In genomic region chr2:240021488-240022104, GRCh38 we compare ENCODE assay signal across 8 cellular contexts. TPM values are rescaled to one million over a fixed set of nuclear protein-coding genes. Genes with fewer than 3 reads are reported as not detected.
A peak's percentile ranks its signal among the peaks of the same experiment; 100 is the strongest.
DNase-seq lines count a peak whose midpoint lies in the region; ATAC-seq, FAIRE-seq and TF ChIP-seq lines count a peak whose summit lies in the region.

No MANE protein-coding gene starts in this region.

- H3K27ac ChIP-seq in H1 (ENCODE audit: low read depth, low read length), result no peak overlapping the region

- H3K36me3 Mint-ChIP-seq in naive B cell, result peaks cover 8 to 28% of the 10 kb centered on the region in 2 donors
- H3K36me3 Mint-ChIP-seq in stimulated activated naive B cell treated with anti-CD40 and anti-IgM and Interleukin-4, amounts not matched to agents 10 μg/mL and 1 μg/mL and 100 μg/mL, for 72 hours, result peaks cover 32 to 34% of the 10 kb centered on the region in 2 donors

- no peak overlapping the region for H2AK5ac ChIP-seq in H1 (ENCODE audit: low read depth, low read length)

- peaks cover 28 to 44% (median 32%) of the 10 kb centered on the region in 3 donors for H3K4me1 Mint-ChIP-seq in naive B cell
- H3K4me1 Mint-ChIP-seq in stimulated activated naive B cell treated with anti-CD40 and anti-IgM and Interleukin-4, amounts not matched to agents 10 μg/mL and 1 μg/mL and 100 μg/mL, for 72 hours, result peaks cover 16 to 33% of the 10 kb centered on the region in 2 donors

- no peak overlapping the region for H2BK20ac ChIP-seq in H1 (ENCODE audit: low read length)

- H3K36me3 ChIP-seq in H1 (ENCODE audit: control insufficient read depth in 2 of 4, insufficient read depth in 4 of 4, low read length in 3 of 4), result peaks cover 19 to 32% (median 26%) of the 10 kb centered on the region in 4 experiments; a peak in 7 of 8 replicates

- no peak overlapping the region for H3K18ac ChIP-seq in H1 (ENCODE audit: extremely low read depth, low read length)

- H4K91ac ChIP-seq in H1 (replicated peaks; ENCODE audit: insufficient read length, low read length), result no peak overlapping the region

- POLR2A ChIA-PET in H1 (lab: Charles Lee; ENCODE audit: partially characterized antibody), result interaction anchor here (1.0 kb wide), 1 partner anchor 13 kb away, joined by 3 read pairs; no protein-coding TSS in a partner anchor

- H2BK15ac ChIP-seq in H1 (ENCODE audit: low read length), result no peak overlapping the region

- no peak for TF ChIP-seq EP300 in H1 (IDR thresholded peaks at IDR 0.05; ENCODE audit: borderline replicate concordance in 1 of 2, low read depth in 2 of 2, low read length in 2 of 2)

- no peak overlapping the region for H3K9ac ChIP-seq in H1 (replicated peaks in 1 of 4; ENCODE audit: extremely low read depth in 1 of 4, low read depth in 3 of 4, low read length in 3 of 4)

- peak overlapping the region in 1 of 8 donors; percentile 79 for H3K4me3 Mint-ChIP-seq in naive B cell
- H3K4me3 Mint-ChIP-seq in stimulated activated naive B cell treated with anti-CD40 and anti-IgM and Interleukin-4, amounts not matched to agents 10 μg/mL and 1 μg/mL and 100 μg/mL, for 72 hours, result no peak overlapping the region

- H3K4me2 ChIP-seq in H1 (ENCODE audit: insufficient read depth in 1 of 2, low read depth in 2 of 2, low read length in 2 of 2), result no peak overlapping the region

- peaks cover 16 to 37% of the 10 kb centered on the region in 2 experiments for H3K79me2 ChIP-seq in H1 (ENCODE audit: control insufficient read depth in 1 of 2, insufficient read depth in 2 of 2, low read length in 2 of 2)

- no peak overlapping the region for H4K8ac ChIP-seq in H1 (ENCODE audit: extremely low read depth, insufficient read depth, low read length)

- H3K27me3 Mint-ChIP-seq in naive B cell, result peaks cover 0 to 2% (median 0%) of the 10 kb centered on the region in 3 donors
- peaks cover 0 to 2% of the 10 kb centered on the region in 2 donors for H3K27me3 Mint-ChIP-seq in stimulated activated naive B cell treated with anti-CD40 and anti-IgM and Interleukin-4, amounts not matched to agents 10 μg/mL and 1 μg/mL and 100 μg/mL, for 72 hours

- no peaks in the 10 kb centered on the region for H3K9me3 Mint-ChIP-seq in naive B cell
- no peaks in the 10 kb centered on the region for H3K9me3 Mint-ChIP-seq in stimulated activated naive B cell treated with anti-CD40 and anti-IgM and Interleukin-4, amounts not matched to agents 10 μg/mL and 1 μg/mL and 100 μg/mL, for 72 hours

- no peaks in the 10 kb centered on the region for H3K9me3 ChIP-seq in H1 (ENCODE audit: insufficient read depth in 2 of 2, low read depth in 1 of 2, low read length in 1 of 2)

- H3K23ac ChIP-seq in H1 (ENCODE audit: insufficient read length), result no peak overlapping the region

- CTCF ChIA-PET in H1 (lab: Charles Lee; ENCODE audit: partially characterized antibody), result interaction anchor here (0.7 to 4.2 kb wide), 24 partner anchors 8 to 1884 kb away, joined by 3 to 50 read pairs (median 4); partner anchors contain the start of genes COPS9 and OR6B2

- H2AFZ ChIP-seq in H1 (ENCODE audit: low read length), result no peak overlapping the region

- TF ChIP-seq RAD21 in H1 (IDR thresholded peaks at IDR 0.05 in 1 of 2, conservative IDR thresholded peaks at IDR 0.05 in 1 of 2; ENCODE audit: low read depth in 2 of 2, low read length in 2 of 2), result peak; percentile 46 to 61; a peak in 3 of 4 replicates

- TF ChIP-seq POLR2A in H1 (IDR thresholded peaks at IDR 0.05; ENCODE audit: control extremely low read depth in 1 of 2, low read depth in 2 of 2, low read length in 2 of 2), result no peak

- H3K14ac ChIP-seq in H1 (ENCODE audit: insufficient read length), result no peak overlapping the region

- H4K5ac ChIP-seq in H1 (ENCODE audit: insufficient read length, low read depth, low read length), result no peak overlapping the region

- no peak overlapping the region for H2BK12ac ChIP-seq in H1 (ENCODE audit: low read depth, low read length)

- FAIRE-seq in GM18507 (lab: Jason Lieb, UNC) (no peak), H1 (lab: Jason Lieb, UNC) (no peak)

- H3K23me2 ChIP-seq in H1 (ENCODE audit: low read depth, low read length), result peaks cover 4% of the 10 kb centered on the region; the same call in 1 of the 2 replicates

- no peak overlapping the region for H3K27ac Mint-ChIP-seq in naive B cell
- H3K27ac Mint-ChIP-seq in stimulated activated naive B cell treated with anti-CD40 and anti-IgM and Interleukin-4, amounts not matched to agents 10 μg/mL and 1 μg/mL and 100 μg/mL, for 72 hours, result no peak overlapping the region

- no peak for ATAC-seq in naive B cell (ENCODE audit: low read depth in 2 of 2)
- peak; percentile 21 to 26 for ATAC-seq in stimulated activated naive B cell treated with anti-CD40 and anti-IgM and Interleukin-4, amounts not matched to agents 10 μg/mL and 1 μg/mL and 100 μg/mL, for 72 hours (replicated peaks)
- ATAC-seq in GM21381 (IDR thresholded peaks at IDR 0.05; ENCODE audit: unreplicated experiment), result no peak

- DNase-seq in ACHN (peak; percentile 78), GM18507 (ENCODE audit: extremely low spot score, insufficient read length, low read depth) (peak; percentile 43), NCI-H345 treated with DMSO at 0.1 percent for 48 hours (lab: John Stamatoyannopoulos, UW; ENCODE audit: unreplicated experiment) (peak; percentile 24), H1 (ENCODE audit: low read depth in 1 of 2, low spot score in 2 of 2) (peak; percentile 69 to 90), naive B cell (peak; percentile 49)
- peak; percentile 59 to 60 for DNase-seq in activated CD4-positive, alpha-beta T cell treated with anti-CD3 and anti-CD28 coated beads, Interleukin-2, amount 50 U/mL, for 4 hours
- DNase-seq in stimulated activated naive B cell treated with anti-CD40 and anti-IgM and Interleukin-4, amounts not matched to agents 10 μg/mL and 1 μg/mL and 100 μg/mL, for 72 hours, result peak; percentile 52

- H4K20me1 ChIP-seq in H1 (replicated peaks in 1 of 2; ENCODE audit: control insufficient read depth in 1 of 2, insufficient read depth in 2 of 2, low read length in 2 of 2), result peaks cover 11 to 16% of the 10 kb centered on the region in 2 experiments

- no peak overlapping the region for H3K4ac ChIP-seq in H1 (replicated peaks; ENCODE audit: insufficient read length, low read depth, low read length)

- peak; percentile 83 to 98 (median 90) for TF ChIP-seq CTCF in H1 (IDR thresholded peaks at IDR 0.05; ENCODE audit: control extremely low read depth in 1 of 3, insufficient read depth in 1 of 3, low read depth in 1 of 3, low read length in 3 of 3)

- in situ Hi-C loops in ACHN (cut with HindIII; ENCODE audit: low pct_ligation_motif_present, low pct_unique_long_range_greater_than_20kb, low sequenced_read_pairs), result no loop called here

- no peak overlapping the region; a peak in 1 of 8 replicates for H3K4me3 ChIP-seq in H1 (ENCODE audit: extremely low read depth in 1 of 4, insufficient read depth in 2 of 4, low read depth in 3 of 4, low read length in 4 of 4)

- H3K79me1 ChIP-seq in H1 (ENCODE audit: low read depth, low read length), result peaks cover 9% of the 10 kb centered on the region

- H2BK120ac ChIP-seq in H1 (replicated peaks; ENCODE audit: low read depth, low read length), result no peak overlapping the region

- H3K27me3 ChIP-seq in H1 (replicated peaks in 1 of 4; ENCODE audit: control insufficient read depth in 3 of 4, extremely low read depth in 1 of 4, insufficient read depth in 3 of 4, low read length in 3 of 4), result no peaks in the 10 kb centered on the region

- H2BK5ac ChIP-seq in H1 (ENCODE audit: low read depth, low read length), result no peak overlapping the region

- WGBS in H1 (ENCODE audit: extremely low coverage in 1 of 2, insufficient coverage in 1 of 2, insufficient read length in 1 of 2, insufficient replicate concordance in 2 of 2, low coverage in 1 of 2, low lambda C conversion rate in 2 of 2, missing lambda C conversion rate in 1 of 2), 2 experiments, result 60% methylated on average over 9 of the region's 9 CpGs; no CpG with 5 or more reads in 1 of the 2 experiments

- H3K56ac ChIP-seq in H1 (replicated peaks; ENCODE audit: insufficient read length, low read depth, low read length), result no peak overlapping the region

- H3K4me1 ChIP-seq in H1 (replicated peaks in 1 of 4; ENCODE audit: control insufficient read depth in 3 of 4, insufficient read depth in 4 of 4, low read length in 3 of 4), result 0 out of 7 replicates have a peak, but pooled peaks cover 0 to 6% (median 0%) of the 10 kb centered on the region in 4 experiments

RNA-seq across cellular contexts. Expression of gene NDUFA10, which starts 3.5 kb away (rescaled TPM):
- 90.6 and 90.9 TPM in 2 replicates for total RNA-seq in H1 (2021; fragmentation: NEBNext Ultra II Directional; extraction: Animal tissue kit (Norgen Biotek cat#: 25700))
- polyA plus RNA-seq in H1 (2011; rRNA removed) (84.1 and 90.8 TPM in 2 replicates), naive B cell (ENCODE audit: low read depth in 6 of 6) (100 to 1,000 TPM; 109 to 166 (median 129) TPM)
- 104 TPM for polyA plus RNA-seq in H1 (2011; cell fraction: cytosol; rRNA removed)
- polyA plus RNA-seq in H1 (2011; cell fraction: nucleus; rRNA removed), result 69.7 TPM
- 85.8 to 93.7 TPM (median 89.4 TPM) in 4 replicates for polyA plus RNA-seq in H1 (2012, experiment 1 of 2)
- 29.2 TPM for polyA plus RNA-seq in H1 (2012, experiment 2 of 2)
- 68.1 TPM for polyA plus RNA-seq in H1 (2013, experiment 1 of 2)
- polyA plus RNA-seq in H1 (2013, experiment 2 of 2), result 72.2 TPM
- polyA minus RNA-seq in H1 (2011; rRNA and poly(A)+ RNA removed), result 87.6 and 101 TPM in 2 replicates
- 24.0 TPM for polyA minus RNA-seq in H1 (2011; cell fraction: cytosol; rRNA and poly(A)+ RNA removed)
- polyA minus RNA-seq in H1 (2011; cell fraction: nucleus; rRNA and poly(A)+ RNA removed), result 48.1 TPM

RNA-seq across cellular contexts. Expression of gene OR6B2, which starts 8.6 kb away (rescaled TPM):
- total RNA-seq in H1 (2021; fragmentation: NEBNext Ultra II Directional; extraction: Animal tissue kit (Norgen Biotek cat#: 25700)), result not detected in 2 replicates
- polyA plus RNA-seq in H1 (2011; rRNA removed) (not detected in 2 replicates), naive B cell (ENCODE audit: low read depth in 6 of 6) (not detected)
- not detected for polyA plus RNA-seq in H1 (2011; cell fraction: cytosol; rRNA removed)
- not detected for polyA plus RNA-seq in H1 (2011; cell fraction: nucleus; rRNA removed)
- polyA plus RNA-seq in H1 (2012, experiment 1 of 2), result not detected in 4 replicates
- polyA plus RNA-seq in H1 (2012, experiment 2 of 2), result not detected
- polyA plus RNA-seq in H1 (2013, experiment 1 of 2), result not detected
- not detected for polyA plus RNA-seq in H1 (2013, experiment 2 of 2)
- not detected in 2 replicates for polyA minus RNA-seq in H1 (2011; rRNA and poly(A)+ RNA removed)
- not detected for polyA minus RNA-seq in H1 (2011; cell fraction: cytosol; rRNA and poly(A)+ RNA removed)
- not detected for polyA minus RNA-seq in H1 (2011; cell fraction: nucleus; rRNA and poly(A)+ RNA removed)

RNA-seq across cellular contexts. Expression of gene OR6B3, which starts 31.7 kb away (rescaled TPM):
- not detected in 2 replicates for total RNA-seq in H1 (2021; fragmentation: NEBNext Ultra II Directional; extraction: Animal tissue kit (Norgen Biotek cat#: 25700))
- polyA plus RNA-seq in H1 (2011; rRNA removed) (not detected in 2 replicates), naive B cell (ENCODE audit: low read depth in 6 of 6) (not detected)
- not detected for polyA plus RNA-seq in H1 (2011; cell fraction: cytosol; rRNA removed)
- not detected for polyA plus RNA-seq in H1 (2011; cell fraction: nucleus; rRNA removed)
- polyA plus RNA-seq in H1 (2012, experiment 1 of 2), result not detected in 4 replicates
- not detected for polyA plus RNA-seq in H1 (2012, experiment 2 of 2)
- not detected for polyA plus RNA-seq in H1 (2013, experiment 1 of 2)
- 0.06 TPM for polyA plus RNA-seq in H1 (2013, experiment 2 of 2)
- polyA minus RNA-seq in H1 (2011; rRNA and poly(A)+ RNA removed), result not detected in 2 replicates
- not detected for polyA minus RNA-seq in H1 (2011; cell fraction: cytosol; rRNA and poly(A)+ RNA removed)
- polyA minus RNA-seq in H1 (2011; cell fraction: nucleus; rRNA and poly(A)+ RNA removed), result not detected

Comparison
In these comparisons a context has a peak if more than half of its experiments do, and no peak if none do; other contexts are left out.
1. DNase-seq: peak in every context shown above with its lines; median percentile 80 in H1; 78 in ACHN; 60 in activated CD4-positive, alpha-beta T cell treated with anti-CD3 and anti-CD28 coated beads, Interleukin-2, amount 50 U/mL, for 4 hours; 52 in stimulated activated naive B cell treated with anti-CD40 and anti-IgM and Interleukin-4, amounts not matched to agents 10 μg/mL and 1 μg/mL and 100 μg/mL, for 72 hours; 49 in naive B cell; 43 in GM18507; 24 in NCI-H345 treated with DMSO at 0.1 percent for 48 hours.
2. ATAC-seq: peak in stimulated activated naive B cell treated with anti-CD40 and anti-IgM and Interleukin-4, amounts not matched to agents 10 μg/mL and 1 μg/mL and 100 μg/mL, for 72 hours (2 of 2); none in naive B cell (0 of 2) and GM21381 (single experiment).